ENCODE assay signal across 8 cellular contexts in genomic region chr12:51531982-51532497, GRCh38.
A peak's percentile ranks its signal among the peaks of the same experiment; 100 is the strongest.
DNase-seq lines count a peak whose midpoint lies in the region; ATAC-seq and TF ChIP-seq lines count a peak whose summit lies in the region.

No MANE protein-coding gene starts in this region.

- H3K36me3 ChIP-seq in DOHH2 (ENCODE audit: control insufficient read depth, low read length) = no peaks in the 10 kb centered on the region

- peak overlapping the region; percentile 41 for H3K4me2 ChIP-seq in DOHH2 (ENCODE audit: low read length)

- TF ChIP-seq CTCF in DOHH2 (IDR thresholded peaks at IDR 0.05; ENCODE audit: low read depth, low read length, poor library complexity, severe bottlenecking) (peak; percentile 84), VCaP (conservative IDR thresholded peaks at IDR 0.05) (peak; percentile 97)

- no peaks in the 10 kb centered on the region for H3K9me3 ChIP-seq in DOHH2 (ENCODE audit: control insufficient read depth, insufficient read depth, low read length)

- H3K4me3 ChIP-seq in DOHH2 (ENCODE audit: low read length) = no peak overlapping the region

- H3F3A ChIP-seq in DOHH2 (ENCODE audit: control insufficient read depth, insufficient read depth) = no peaks in the 10 kb centered on the region

- no peaks in the 10 kb centered on the region for H3K9me2 ChIP-seq in DOHH2 (replicated peaks; ENCODE audit: control insufficient read depth, low read length)

- H3K27me3 ChIP-seq in DOHH2 (ENCODE audit: control insufficient read depth, low read length) = peaks cover 28% of the 10 kb centered on the region

- H3K27ac ChIP-seq in DOHH2 (ENCODE audit: low read depth, low read length) = no peak overlapping the region
- no peak overlapping the region for H3K27ac ChIP-seq in VCaP

- in situ Hi-C loops in T47D (cut with HindIII; ENCODE audit: low pct_unique_long_range_greater_than_20kb, low sequenced_read_pairs) = no loop called here

- peak; percentile 74 for ATAC-seq in HG02642 (IDR thresholded peaks at IDR 0.05; ENCODE audit: poor library complexity, unreplicated experiment)
- ATAC-seq in GM18858 (IDR thresholded peaks at IDR 0.05; ENCODE audit: unreplicated experiment) = no peak

- no peaks in the 10 kb centered on the region for H3K79me2 ChIP-seq in DOHH2 (ENCODE audit: control insufficient read depth, low read length)

- DNase-seq in NCI-H2171 treated with DMSO at 0.1 percent for 48 hours (lab: John Stamatoyannopoulos, UW) (peak; percentile 79), T47D (ENCODE audit: low read depth in 1 of 2, low spot score in 1 of 2) (peak; percentile 62 to 89), inferior parietal cortex (ENCODE audit: extremely low spot score) (peak; percentile 92)
- DNase-seq in stimulated activated CD4-positive, alpha-beta T cell treated with anti-CD3 and anti-CD28 coated beads, Interleukin-15, amount 100 ng/mL, for 48 hours (ENCODE audit: low read depth in 2 of 2) = peak; percentile 62 to 72

- peaks cover 7% of the 10 kb centered on the region for H3K4me1 ChIP-seq in DOHH2 (ENCODE audit: control insufficient read depth, low read length)

- H4K20me1 ChIP-seq in DOHH2 (ENCODE audit: control insufficient read depth, insufficient read depth, low read depth, low read length) = no peaks in the 10 kb centered on the region
